In the genomic region with DNA sequence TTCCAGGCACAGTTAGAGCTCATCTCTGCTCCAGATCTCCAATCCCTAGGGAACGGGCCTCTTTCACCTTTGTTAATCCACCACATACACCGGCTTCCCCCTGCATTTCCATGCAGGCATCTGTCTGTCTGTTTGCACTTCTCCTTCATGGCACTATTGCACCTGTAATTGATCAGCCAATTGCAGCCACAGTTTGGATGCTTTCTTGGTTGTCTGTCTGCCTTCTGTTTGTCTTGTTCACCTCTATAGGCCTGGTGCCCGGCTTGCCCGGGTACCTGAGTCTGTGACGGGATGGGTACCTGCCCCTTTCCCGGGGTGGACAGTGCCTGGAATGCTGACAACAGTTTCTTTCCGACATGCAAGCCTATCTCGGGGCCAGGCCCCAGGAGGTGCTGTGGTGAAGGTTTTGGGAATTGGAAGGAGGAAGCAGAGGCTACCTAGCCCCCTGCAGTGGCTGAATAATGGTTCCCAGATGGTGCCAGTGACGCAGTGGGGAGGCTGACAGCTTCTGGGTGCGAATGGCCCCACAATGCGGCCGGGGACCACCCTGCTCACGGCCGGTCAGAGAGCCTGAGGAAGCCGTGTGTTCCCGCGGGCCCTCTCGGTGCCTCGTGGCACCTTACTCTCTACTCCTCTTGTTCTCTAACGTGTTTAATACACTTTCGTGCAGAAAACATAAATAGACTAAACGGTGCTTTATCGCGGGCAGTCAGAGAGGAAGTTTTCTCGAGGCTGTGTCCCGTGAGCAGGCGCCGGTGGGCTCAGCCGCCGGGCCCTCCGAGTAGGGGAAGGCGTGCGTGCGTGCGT, we compare ENCODE assay signal across 8 cellular contexts. TPM values are rescaled to one million over a fixed set of nuclear protein-coding genes. Genes with fewer than 3 reads are reported as not detected.
DNase-seq lines count a peak whose midpoint lies in the region; ATAC-seq and TF ChIP-seq lines count a peak whose summit lies in the region.

No MANE protein-coding gene starts in this region.

- H3K27ac ChIP-seq in CD8-positive, alpha-beta memory T cell (ENCODE audit: low read depth, low read length): no peak overlapping the region
- no peak overlapping the region for H3K27ac ChIP-seq in GM23338 (ENCODE audit: low read depth)

- no peaks in the 10 kb centered on the region for H3K79me2 ChIP-seq in GM23338 (replicated peaks; ENCODE audit: insufficient read depth)

- no peaks in the 10 kb centered on the region for H3K36me3 ChIP-seq in CD8-positive, alpha-beta memory T cell (ENCODE audit: insufficient read depth, low read length)
- H3K36me3 ChIP-seq in GM23338 (ENCODE audit: insufficient read depth): no peaks in the 10 kb centered on the region

- H3K4me1 Mint-ChIP-seq in CD8-positive, alpha-beta memory T cell: peaks cover 6 to 13% (median 13%) of the 10 kb centered on the region in 3 donors
- H3K4me1 Mint-ChIP-seq in GM23338 (peaks cover 12% of the 10 kb centered on the region), WTC11 (peaks cover 11% of the 10 kb centered on the region)
- H3K4me1 Mint-ChIP-seq in stimulated activated memory B cell treated with anti-CD40 and anti-IgM and Interleukin-4, amounts not matched to agents 10 μg/mL and 1 μg/mL and 100 μg/mL, for 72 hours: peaks cover 18% of the 10 kb centered on the region

- H3K4me2 ChIP-seq in GM23338: peak overlapping the region; percentile 79

- no peaks in the 10 kb centered on the region for H4K20me1 ChIP-seq in GM23338 (replicated peaks; ENCODE audit: insufficient read depth)

- no peak for DNase-seq in CD8-positive, alpha-beta memory T cell
- DNase-seq in GM23338 (ENCODE audit: low spot score): peak; percentile 75
- DNase-seq in WTC11 (ENCODE audit: low spot score): peak; percentile 42
- DNase-seq in DMS153 treated with DMSO at 0.1 percent for 48 hours (lab: John Stamatoyannopoulos, UW; ENCODE audit: unreplicated experiment): no peak
- no peak for DNase-seq in GM19238 (ENCODE audit: insufficient read length, low spot score)
- DNase-seq in dedifferentiated amniotic fluid mesenchymal stem cell (ENCODE audit: extremely low spot score): no peak

- H3K36me3 Mint-ChIP-seq in CD8-positive, alpha-beta memory T cell: no peaks in the 10 kb centered on the region
- H3K36me3 Mint-ChIP-seq in GM23338 (ENCODE audit: low read depth) (no peaks in the 10 kb centered on the region), WTC11 (no peaks in the 10 kb centered on the region)
- H3K36me3 Mint-ChIP-seq in stimulated activated memory B cell treated with anti-CD40 and anti-IgM and Interleukin-4, amounts not matched to agents 10 μg/mL and 1 μg/mL and 100 μg/mL, for 72 hours: no peaks in the 10 kb centered on the region

- H3K9me3 ChIP-seq in CD8-positive, alpha-beta memory T cell (ENCODE audit: low read length): no peaks in the 10 kb centered on the region

- peaks cover 7 to 17% of the 10 kb centered on the region in 2 donors for H3K27me3 Mint-ChIP-seq in CD8-positive, alpha-beta memory T cell
- H3K27me3 Mint-ChIP-seq in GM23338 (ENCODE audit: insufficient read depth, low read depth, poor library complexity): peaks cover 12% of the 10 kb centered on the region
- peaks cover 22% of the 10 kb centered on the region for H3K27me3 Mint-ChIP-seq in WTC11 (ENCODE audit: low read depth)
- peaks cover 25% of the 10 kb centered on the region for H3K27me3 Mint-ChIP-seq in stimulated activated memory B cell treated with anti-CD40 and anti-IgM and Interleukin-4, amounts not matched to agents 10 μg/mL and 1 μg/mL and 100 μg/mL, for 72 hours

- CTCF ChIA-PET in CD8-positive, alpha-beta memory T cell (lab: Charles Lee): interaction anchor here (1.1 kb wide), 1 partner anchor 108 kb away, joined by 5 read pairs; no protein-coding TSS in a partner anchor
- CTCF ChIA-PET in WTC11 (lab: Charles Lee): interaction anchor here (0.7 to 1.6 kb wide), 5 partner anchors 17 to 50 kb away, joined by 3 to 7 read pairs (median 4); a partner anchor contains a TSS

- peak overlapping the region; percentile 96 for H2AFZ ChIP-seq in GM23338

- H3K27me3 ChIP-seq in CD8-positive, alpha-beta memory T cell (ENCODE audit: insufficient read depth, low read length, poor library complexity, severe bottlenecking): no peaks in the 10 kb centered on the region
- H3K27me3 ChIP-seq in GM23338 (ENCODE audit: insufficient read depth): peaks cover 19% of the 10 kb centered on the region

- H3K4me1 ChIP-seq in CD8-positive, alpha-beta memory T cell (ENCODE audit: insufficient read depth, low read length): peaks cover 4% of the 10 kb centered on the region
- no peaks in the 10 kb centered on the region; the same call in 1 of the 2 replicates for H3K4me1 ChIP-seq in GM23338 (ENCODE audit: insufficient read depth)

- ATAC-seq in GM23338: peak; percentile 71
- ATAC-seq in WTC11: peak; percentile 62
- ATAC-seq in stimulated activated memory B cell treated with anti-CD40 and anti-IgM and Interleukin-4, amounts not matched to agents 10 μg/mL and 1 μg/mL and 100 μg/mL, for 72 hours: peak; percentile 18

- no peaks in the 10 kb centered on the region for H3K9me3 Mint-ChIP-seq in CD8-positive, alpha-beta memory T cell
- no peaks in the 10 kb centered on the region for H3K9me3 Mint-ChIP-seq in GM23338
- H3K9me3 Mint-ChIP-seq in WTC11: no peaks in the 10 kb centered on the region
- no peaks in the 10 kb centered on the region for H3K9me3 Mint-ChIP-seq in stimulated activated memory B cell treated with anti-CD40 and anti-IgM and Interleukin-4, amounts not matched to agents 10 μg/mL and 1 μg/mL and 100 μg/mL, for 72 hours

- peak; percentile 23 to 55 for TF ChIP-seq CTCF in GM23338 (conservative IDR thresholded peaks at IDR 0.05; ENCODE audit: low read depth in 2 of 2)
- no peak for TF ChIP-seq CTCF in WTC11 (IDR thresholded peaks at IDR 0.05)

- H3K4me3 Mint-ChIP-seq in CD8-positive, alpha-beta memory T cell: peak overlapping the region; percentile 33 to 88 (median 73)
- peak overlapping the region; percentile 71 for H3K4me3 Mint-ChIP-seq in GM23338
- peak overlapping the region; percentile 72 for H3K4me3 Mint-ChIP-seq in WTC11
- peak overlapping the region; percentile 81 for H3K4me3 Mint-ChIP-seq in stimulated activated memory B cell treated with anti-CD40 and anti-IgM and Interleukin-4, amounts not matched to agents 10 μg/mL and 1 μg/mL and 100 μg/mL, for 72 hours

- H3K4me3 ChIP-seq in CD8-positive, alpha-beta memory T cell (ENCODE audit: low read length): no peak overlapping the region
- H3K4me3 ChIP-seq in GM23338 (peak overlapping the region; percentile 75), iPS-11a (ENCODE audit: low read depth, low read length) (peak overlapping the region; percentile 39)

- H3K9me2 ChIP-seq in GM23338 (ENCODE audit: insufficient read depth): no peaks in the 10 kb centered on the region

- H3K27ac Mint-ChIP-seq in CD8-positive, alpha-beta memory T cell: peak overlapping the region in 3 of 8 donors; percentile 24 to 48 (median 36)
- no peak overlapping the region for H3K27ac Mint-ChIP-seq in GM23338
- H3K27ac Mint-ChIP-seq in WTC11: no peak overlapping the region
- peak overlapping the region; percentile 66 for H3K27ac Mint-ChIP-seq in stimulated activated memory B cell treated with anti-CD40 and anti-IgM and Interleukin-4, amounts not matched to agents 10 μg/mL and 1 μg/mL and 100 μg/mL, for 72 hours

- H3F3A ChIP-seq in GM23338 (replicated peaks; ENCODE audit: low read depth): peaks cover 6% of the 10 kb centered on the region; the same call in 1 of the 2 replicates

- POLR2A ChIA-PET in CD8-positive, alpha-beta memory T cell (lab: Charles Lee): no interaction called here
- POLR2A ChIA-PET in WTC11 (lab: Charles Lee): no interaction called here

TF ChIP-seq in WTC11, 78 proteins besides CTCF, POLR2A, EP300 and RAD21 (continues in another document):
- TF ChIP-seq PRRX2 (CRISPR knock-in tag; IDR thresholded peaks at IDR 0.05) (no peak), MYBL2 (CRISPR knock-in tag; IDR thresholded peaks at IDR 0.05) (0 out of 2 replicates have a peak, but pooled peaks have one; percentile 32), MXD4 (CRISPR knock-in tag; IDR thresholded peaks at IDR 0.05; ENCODE audit: borderline replicate concordance) (no peak), NFYB (CRISPR knock-in tag; conservative IDR thresholded peaks at IDR 0.05; ENCODE audit: low read depth) (peak; percentile 13; the same call in 1 of the 2 replicates), NR2C2 (CRISPR knock-in tag; IDR thresholded peaks at IDR 0.05) (no peak), ZNF423 (CRISPR knock-in tag; IDR thresholded peaks at IDR 0.05) (peak; percentile 58; the same call in 1 of the 2 replicates), FOXK1 (CRISPR knock-in tag; IDR thresholded peaks at IDR 0.05) (no peak), GABPB1 (CRISPR knock-in tag; IDR thresholded peaks at IDR 0.05) (no peak), HMGA2 (CRISPR knock-in tag; IDR thresholded peaks at IDR 0.05) (no peak)
- TF ChIP-seq, protein P1, sequence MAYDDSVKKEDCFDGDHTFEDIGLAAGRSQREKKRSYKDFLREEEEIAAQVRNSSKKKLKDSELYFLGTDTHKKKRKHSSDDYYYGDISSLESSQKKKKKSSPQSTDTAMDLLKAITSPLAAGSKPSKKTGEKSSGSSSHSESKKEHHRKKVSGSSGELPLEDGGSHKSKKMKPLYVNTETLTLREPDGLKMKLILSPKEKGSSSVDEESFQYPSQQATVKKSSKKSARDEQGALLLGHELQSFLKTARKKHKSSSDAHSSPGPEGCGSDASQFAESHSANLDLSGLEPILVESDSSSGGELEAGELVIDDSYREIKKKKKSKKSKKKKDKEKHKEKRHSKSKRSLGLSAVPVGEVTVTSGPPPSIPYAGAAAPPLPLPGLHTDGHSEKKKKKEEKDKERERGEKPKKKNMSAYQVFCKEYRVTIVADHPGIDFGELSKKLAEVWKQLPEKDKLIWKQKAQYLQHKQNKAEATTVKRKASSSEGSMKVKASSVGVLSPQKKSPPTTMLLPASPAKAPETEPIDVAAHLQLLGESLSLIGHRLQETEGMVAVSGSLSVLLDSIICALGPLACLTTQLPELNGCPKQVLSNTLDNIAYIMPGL (CRISPR knock-in tag; IDR thresholded peaks at IDR 0.05): 0 out of 2 replicates have a peak, but pooled peaks have one; percentile 39

RNA-seq across cellular contexts. Expression of a gene that starts 31.3 kb away (rescaled TPM):
- total RNA-seq in CD8-positive, alpha-beta memory T cell: under 1 TPM; 0.24 to 0.73 TPM
- polyA plus RNA-seq in CD8-positive, alpha-beta memory T cell: 1.7 TPM
- 2.9 and 3.9 TPM in 2 replicates for total RNA-seq in GM23338 (2014; rRNA removed; shearing (Covaris generic))
- 1.2 and 1.4 TPM in 2 replicates for polyA plus RNA-seq in GM23338 (2016; fragmentation: Nextera tagmentation; extraction: Ambion mirVana)
- total RNA-seq in WTC11 (2021): 14.9 to 21.0 TPM (median 18.0 TPM) in 3 replicates

Comparison
In these comparisons a context has a peak if more than half of its experiments do, and no peak if none do; other contexts are left out.
1. DNase-seq: peak in GM23338 (single experiment) and WTC11 (single experiment); none in CD8-positive, alpha-beta memory T cell (0 of 5), DMS153 treated with DMSO at 0.1 percent for 48 hours (single experiment), GM19238 (single experiment) and dedifferentiated amniotic fluid mesenchymal stem cell (single experiment).
2. ATAC-seq: peak in every context shown above with its lines; median percentile 71 in GM23338; 62 in WTC11; 18 in stimulated activated memory B cell treated with anti-CD40 and anti-IgM and Interleukin-4, amounts not matched to agents 10 μg/mL and 1 μg/mL and 100 μg/mL, for 72 hours.
3. Peak in every context shown above with its lines, with median percentiles within 50 percentile points of each other: H3K4me3 Mint-ChIP-seq.